Comparison of ENCODE assay signal across 1 cellular context in genomic region chr7:2507917-2508306, GRCh38.
TF ChIP-seq lines count a peak whose summit lies in the region.

No MANE protein-coding gene starts in this region.

TF ChIP-seq in A549, 52 proteins besides CTCF, POLR2A, EP300 and RAD21 (continued from another document):
- TF ChIP-seq RARB (CRISPR knock-in tag; IDR thresholded peaks at IDR 0.05) (no peak), KDM1A (IDR thresholded peaks at IDR 0.05; ENCODE audit: low read depth) (no peak), PBX3 (IDR thresholded peaks at IDR 0.05) (no peak)
